Comparison of ENCODE assay signal across 1 cellular context in the genomic region with DNA sequence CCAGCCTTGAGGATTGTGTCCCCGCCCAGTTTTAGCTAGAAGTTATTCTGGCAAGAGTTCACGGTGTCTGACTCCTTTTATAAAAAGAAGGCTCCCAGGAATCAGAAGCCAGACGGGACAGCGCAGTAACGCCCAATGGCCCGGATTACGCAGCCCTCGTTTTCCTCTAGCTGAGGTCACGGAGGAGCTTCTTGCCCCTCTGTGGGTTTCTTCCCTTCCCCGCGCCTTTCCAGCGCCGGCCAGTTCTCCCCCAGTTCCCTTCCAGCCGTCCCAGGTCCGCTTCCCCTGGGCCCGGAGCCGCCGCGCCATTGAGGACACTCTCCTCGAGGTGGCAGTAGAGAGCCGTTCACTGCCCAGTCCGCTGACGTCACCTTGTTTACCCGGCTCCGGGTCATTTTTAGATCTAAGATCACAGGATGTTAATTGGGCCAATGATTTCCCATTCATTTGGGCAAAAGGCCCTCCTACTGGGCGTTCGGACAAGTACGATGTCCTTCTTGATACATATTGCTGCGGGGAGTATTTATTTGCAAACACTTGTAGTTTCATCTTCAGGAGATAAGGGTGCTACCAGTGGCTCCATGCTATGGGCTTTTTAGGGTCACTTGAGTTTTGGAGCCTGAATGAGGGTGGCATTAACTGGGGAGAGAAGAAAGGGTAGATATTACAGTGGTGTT.
TF ChIP-seq lines count a peak whose summit lies in the region.

No MANE protein-coding gene starts in this region.

TF ChIP-seq in HepG2, 621 proteins besides CTCF, POLR2A, EP300 and RAD21 (continued from another document and continues in another):
- TF ChIP-seq ZNF234 (CRISPR knock-in tag; conservative IDR thresholded peaks at IDR 0.05) = no peak
- TF ChIP-seq ZNF775 (CRISPR knock-in tag; IDR thresholded peaks at IDR 0.05; ENCODE audit: borderline replicate concordance) = 0 out of 2 replicates have a peak, but pooled peaks have one; percentile 27
- peak; percentile 27; the same call in 1 of the 2 replicates for TF ChIP-seq MYC (CRISPR knock-in tag; IDR thresholded peaks at IDR 0.05; ENCODE audit: borderline replicate concordance)
- TF ChIP-seq PPARG (CRISPR knock-in tag; conservative IDR thresholded peaks at IDR 0.05) = peak; percentile 66; the same call in 1 of the 2 replicates
- TF ChIP-seq ZZZ3 (CRISPR knock-in tag; IDR thresholded peaks at IDR 0.05; ENCODE audit: borderline replicate concordance) = 0 out of 2 replicates have a peak, but pooled peaks have one; percentile 40
- no peak for TF ChIP-seq ZBTB3 (CRISPR knock-in tag; IDR thresholded peaks at IDR 0.05; ENCODE audit: borderline replicate concordance, low read depth)
- TF ChIP-seq, protein P1, sequence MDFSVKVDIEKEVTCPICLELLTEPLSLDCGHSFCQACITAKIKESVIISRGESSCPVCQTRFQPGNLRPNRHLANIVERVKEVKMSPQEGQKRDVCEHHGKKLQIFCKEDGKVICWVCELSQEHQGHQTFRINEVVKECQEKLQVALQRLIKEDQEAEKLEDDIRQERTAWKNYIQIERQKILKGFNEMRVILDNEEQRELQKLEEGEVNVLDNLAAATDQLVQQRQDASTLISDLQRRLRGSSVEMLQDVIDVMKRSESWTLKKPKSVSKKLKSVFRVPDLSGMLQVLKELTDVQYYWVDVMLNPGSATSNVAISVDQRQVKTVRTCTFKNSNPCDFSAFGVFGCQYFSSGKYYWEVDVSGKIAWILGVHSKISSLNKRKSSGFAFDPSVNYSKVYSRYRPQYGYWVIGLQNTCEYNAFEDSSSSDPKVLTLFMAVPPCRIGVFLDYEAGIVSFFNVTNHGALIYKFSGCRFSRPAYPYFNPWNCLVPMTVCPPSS (IDR thresholded peaks at IDR 0.05) = no peak
- no peak for TF ChIP-seq IRX3 (CRISPR knock-in tag; IDR thresholded peaks at IDR 0.05; ENCODE audit: borderline replicate concordance, low read depth)
- TF ChIP-seq PAX8 (CRISPR knock-in tag; IDR thresholded peaks at IDR 0.05; ENCODE audit: borderline replicate concordance) = no peak
- TF ChIP-seq KDM1A (CRISPR knock-in tag; IDR thresholded peaks at IDR 0.05) = peak; percentile 53; the same call in 1 of the 2 replicates
- peak; percentile 79 for TF ChIP-seq IRF2 (CRISPR knock-in tag; IDR thresholded peaks at IDR 0.05)
- peak; percentile 67; the same call in 1 of the 2 replicates for TF ChIP-seq XBP1 (CRISPR knock-in tag; IDR thresholded peaks at IDR 0.05)
- peak; percentile 40 for TF ChIP-seq CBX1 (IDR thresholded peaks at IDR 0.05; ENCODE audit: low read depth)
- TF ChIP-seq FOXO4 (CRISPR knock-in tag; conservative IDR thresholded peaks at IDR 0.05) = no peak
- TF ChIP-seq NAIF1 (CRISPR knock-in tag; IDR thresholded peaks at IDR 0.05; ENCODE audit: borderline replicate concordance) = no peak
- TF ChIP-seq ASH2L (IDR thresholded peaks at IDR 0.05; ENCODE audit: insufficient read length, low read depth, low read length) = peak; percentile 85
- TF ChIP-seq ESRRA (CRISPR knock-in tag; IDR thresholded peaks at IDR 0.05; ENCODE audit: low read depth) = no peak
- TF ChIP-seq, protein P2, sequence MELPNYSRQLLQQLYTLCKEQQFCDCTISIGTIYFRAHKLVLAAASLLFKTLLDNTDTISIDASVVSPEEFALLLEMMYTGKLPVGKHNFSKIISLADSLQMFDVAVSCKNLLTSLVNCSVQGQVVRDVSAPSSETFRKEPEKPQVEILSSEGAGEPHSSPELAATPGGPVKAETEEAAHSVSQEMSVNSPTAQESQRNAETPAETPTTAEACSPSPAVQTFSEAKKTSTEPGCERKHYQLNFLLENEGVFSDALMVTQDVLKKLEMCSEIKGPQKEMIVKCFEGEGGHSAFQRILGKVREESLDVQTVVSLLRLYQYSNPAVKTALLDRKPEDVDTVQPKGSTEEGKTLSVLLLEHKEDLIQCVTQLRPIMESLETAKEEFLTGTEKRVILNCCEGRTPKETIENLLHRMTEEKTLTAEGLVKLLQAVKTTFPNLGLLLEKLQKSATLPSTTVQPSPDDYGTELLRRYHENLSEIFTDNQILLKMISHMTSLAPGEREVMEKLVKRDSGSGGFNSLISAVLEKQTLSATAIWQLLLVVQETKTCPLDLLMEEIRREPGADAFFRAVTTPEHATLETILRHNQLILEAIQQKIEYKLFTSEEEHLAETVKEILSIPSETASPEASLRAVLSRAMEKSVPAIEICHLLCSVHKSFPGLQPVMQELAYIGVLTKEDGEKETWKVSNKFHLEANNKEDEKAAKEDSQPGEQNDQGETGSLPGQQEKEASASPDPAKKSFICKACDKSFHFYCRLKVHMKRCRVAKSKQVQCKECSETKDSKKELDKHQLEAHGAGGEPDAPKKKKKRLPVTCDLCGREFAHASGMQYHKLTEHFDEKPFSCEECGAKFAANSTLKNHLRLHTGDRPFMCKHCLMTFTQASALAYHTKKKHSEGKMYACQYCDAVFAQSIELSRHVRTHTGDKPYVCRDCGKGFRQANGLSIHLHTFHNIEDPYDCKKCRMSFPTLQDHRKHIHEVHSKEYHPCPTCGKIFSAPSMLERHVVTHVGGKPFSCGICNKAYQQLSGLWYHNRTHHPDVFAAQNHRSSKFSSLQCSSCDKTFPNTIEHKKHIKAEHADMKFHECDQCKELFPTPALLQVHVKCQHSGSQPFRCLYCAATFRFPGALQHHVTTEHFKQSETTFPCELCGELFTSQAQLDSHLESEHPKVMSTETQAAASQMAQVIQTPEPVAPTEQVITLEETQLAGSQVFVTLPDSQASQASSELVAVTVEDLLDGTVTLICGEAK (IDR thresholded peaks at IDR 0.05) = no peak
- TF ChIP-seq, protein P2 (CRISPR knock-in tag; IDR thresholded peaks at IDR 0.05) = no peak
- TF ChIP-seq ZNF761 (CRISPR knock-in tag; conservative IDR thresholded peaks at IDR 0.05) = no peak
- TF ChIP-seq BCL6 (CRISPR knock-in tag; IDR thresholded peaks at IDR 0.05) = peak; percentile 52
- peak; percentile 46; the same call in 1 of the 2 replicates for TF ChIP-seq PHF8 (CRISPR knock-in tag; IDR thresholded peaks at IDR 0.05)
- TF ChIP-seq, protein P3, sequence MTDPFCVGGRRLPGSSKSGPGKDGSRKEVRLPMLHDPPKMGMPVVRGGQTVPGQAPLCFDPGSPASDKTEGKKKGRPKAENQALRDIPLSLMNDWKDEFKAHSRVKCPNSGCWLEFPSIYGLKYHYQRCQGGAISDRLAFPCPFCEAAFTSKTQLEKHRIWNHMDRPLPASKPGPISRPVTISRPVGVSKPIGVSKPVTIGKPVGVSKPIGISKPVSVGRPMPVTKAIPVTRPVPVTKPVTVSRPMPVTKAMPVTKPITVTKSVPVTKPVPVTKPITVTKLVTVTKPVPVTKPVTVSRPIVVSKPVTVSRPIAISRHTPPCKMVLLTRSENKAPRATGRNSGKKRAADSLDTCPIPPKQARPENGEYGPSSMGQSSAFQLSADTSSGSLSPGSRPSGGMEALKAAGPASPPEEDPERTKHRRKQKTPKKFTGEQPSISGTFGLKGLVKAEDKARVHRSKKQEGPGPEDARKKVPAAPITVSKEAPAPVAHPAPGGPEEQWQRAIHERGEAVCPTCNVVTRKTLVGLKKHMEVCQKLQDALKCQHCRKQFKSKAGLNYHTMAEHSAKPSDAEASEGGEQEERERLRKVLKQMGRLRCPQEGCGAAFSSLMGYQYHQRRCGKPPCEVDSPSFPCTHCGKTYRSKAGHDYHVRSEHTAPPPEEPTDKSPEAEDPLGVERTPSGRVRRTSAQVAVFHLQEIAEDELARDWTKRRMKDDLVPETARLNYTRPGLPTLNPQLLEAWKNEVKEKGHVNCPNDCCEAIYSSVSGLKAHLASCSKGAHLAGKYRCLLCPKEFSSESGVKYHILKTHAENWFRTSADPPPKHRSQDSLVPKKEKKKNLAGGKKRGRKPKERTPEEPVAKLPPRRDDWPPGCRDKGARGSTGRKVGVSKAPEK (CRISPR knock-in tag; IDR thresholded peaks at IDR 0.05; ENCODE audit: borderline replicate concordance) = 0 out of 2 replicates have a peak, but pooled peaks have one; percentile 40
- peak; percentile 57; the same call in 1 of the 2 replicates for TF ChIP-seq GATAD1 (CRISPR knock-in tag; IDR thresholded peaks at IDR 0.05)
- TF ChIP-seq ZNF431 (CRISPR knock-in tag; IDR thresholded peaks at IDR 0.05; ENCODE audit: borderline replicate concordance, low read depth) = no peak
- TF ChIP-seq CHD2 (IDR thresholded peaks at IDR 0.05; ENCODE audit: low read depth, low read length) = no peak
- TF ChIP-seq, protein P4, sequence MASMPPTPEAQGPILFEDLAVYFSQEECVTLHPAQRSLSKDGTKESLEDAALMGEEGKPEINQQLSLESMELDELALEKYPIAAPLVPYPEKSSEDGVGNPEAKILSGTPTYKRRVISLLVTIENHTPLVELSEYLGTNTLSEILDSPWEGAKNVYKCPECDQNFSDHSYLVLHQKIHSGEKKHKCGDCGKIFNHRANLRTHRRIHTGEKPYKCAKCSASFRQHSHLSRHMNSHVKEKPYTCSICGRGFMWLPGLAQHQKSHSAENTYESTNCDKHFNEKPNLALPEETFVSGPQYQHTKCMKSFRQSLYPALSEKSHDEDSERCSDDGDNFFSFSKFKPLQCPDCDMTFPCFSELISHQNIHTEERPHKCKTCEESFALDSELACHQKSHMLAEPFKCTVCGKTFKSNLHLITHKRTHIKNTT (CRISPR knock-in tag; IDR thresholded peaks at IDR 0.05) = no peak
- TF ChIP-seq ELF3 (CRISPR knock-in tag; IDR thresholded peaks at IDR 0.05) = peak; percentile 58
- no peak for TF ChIP-seq ZNF75D (CRISPR knock-in tag; IDR thresholded peaks at IDR 0.05; ENCODE audit: borderline replicate concordance)
- TF ChIP-seq, protein P5, sequence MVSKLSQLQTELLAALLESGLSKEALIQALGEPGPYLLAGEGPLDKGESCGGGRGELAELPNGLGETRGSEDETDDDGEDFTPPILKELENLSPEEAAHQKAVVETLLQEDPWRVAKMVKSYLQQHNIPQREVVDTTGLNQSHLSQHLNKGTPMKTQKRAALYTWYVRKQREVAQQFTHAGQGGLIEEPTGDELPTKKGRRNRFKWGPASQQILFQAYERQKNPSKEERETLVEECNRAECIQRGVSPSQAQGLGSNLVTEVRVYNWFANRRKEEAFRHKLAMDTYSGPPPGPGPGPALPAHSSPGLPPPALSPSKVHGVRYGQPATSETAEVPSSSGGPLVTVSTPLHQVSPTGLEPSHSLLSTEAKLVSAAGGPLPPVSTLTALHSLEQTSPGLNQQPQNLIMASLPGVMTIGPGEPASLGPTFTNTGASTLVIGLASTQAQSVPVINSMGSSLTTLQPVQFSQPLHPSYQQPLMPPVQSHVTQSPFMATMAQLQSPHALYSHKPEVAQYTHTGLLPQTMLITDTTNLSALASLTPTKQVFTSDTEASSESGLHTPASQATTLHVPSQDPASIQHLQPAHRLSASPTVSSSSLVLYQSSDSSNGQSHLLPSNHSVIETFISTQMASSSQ (IDR thresholded peaks at IDR 0.05; ENCODE audit: low read depth) = no peak; the same call in 1 of the 2 replicates
- TF ChIP-seq, protein P5 (CRISPR knock-in tag; IDR thresholded peaks at IDR 0.05; ENCODE audit: borderline replicate concordance) = peak; percentile 54; the same call in 1 of the 2 replicates
- TF ChIP-seq, protein P6, sequence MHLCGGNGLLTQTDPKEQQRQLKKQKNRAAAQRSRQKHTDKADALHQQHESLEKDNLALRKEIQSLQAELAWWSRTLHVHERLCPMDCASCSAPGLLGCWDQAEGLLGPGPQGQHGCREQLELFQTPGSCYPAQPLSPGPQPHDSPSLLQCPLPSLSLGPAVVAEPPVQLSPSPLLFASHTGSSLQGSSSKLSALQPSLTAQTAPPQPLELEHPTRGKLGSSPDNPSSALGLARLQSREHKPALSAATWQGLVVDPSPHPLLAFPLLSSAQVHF (CRISPR knock-in tag; IDR thresholded peaks at IDR 0.05) = no peak
- peak; percentile 80 for TF ChIP-seq YY1 (IDR thresholded peaks at IDR 0.05; ENCODE audit: insufficient read depth, insufficient replicate concordance, low read depth, low read length)
